8 cellular contexts compared by ENCODE assay signal in genomic region chr1:85307987-85308836, GRCh38. TPM values are rescaled to one million over a fixed set of nuclear protein-coding genes. Genes with fewer than 3 reads are reported as not detected.
A peak's percentile ranks its signal among the peaks of the same experiment; 100 is the strongest.
DNase-seq lines count a peak whose midpoint lies in the region; ATAC-seq, FAIRE-seq and TF ChIP-seq lines count a peak whose summit lies in the region.

No MANE protein-coding gene starts in this region.

- H3K27ac ChIP-seq in C4-2B (no peak overlapping the region), dorsolateral prefrontal cortex (no peak overlapping the region)

- WGBS in lower leg skin, 2 donors = 18 to 20% methylated on average over 27 of the region's 27 CpGs

- no peak for TF ChIP-seq POLR2A in lower leg skin (IDR thresholded peaks at IDR 0.05)

- ATAC-seq in HG03432 (IDR thresholded peaks at IDR 0.05; ENCODE audit: unreplicated experiment) = peak; percentile 94

- intact Hi-C loops in dorsolateral prefrontal cortex (cut with DNase I) = loop anchor here (5.0 kb wide), 2 partner anchors 384 to 399 kb away; partner anchors contain the start of gene ZNHIT6 (in 1 of the 2)
- intact Hi-C loops in lower leg skin (cut with DNase I; ENCODE audit: low total_unique reads) = loop anchor here (5.0 to 10.0 kb wide), 2 partner anchors 267 to 384 kb away; no protein-coding TSS in a partner anchor

- H3K4me3 ChIP-seq in dorsolateral prefrontal cortex (peak overlapping the region in 35 of 59 donors; percentile 2 to 51 (median 25)), lower leg skin (ENCODE audit: low read depth, poor library complexity, severe bottlenecking) (no peak overlapping the region)

- DNase-seq in GM19239 (ENCODE audit: insufficient read length, low spot score) (peak; percentile 35), NCI-H510A (lab: John Stamatoyannopoulos, UW) (peak; percentile 64), dorsolateral prefrontal cortex (peak; percentile 60 to 89 (median 83)), lower leg skin (ENCODE audit: low spot score in 2 of 2) (peak; percentile 78 to 98)
- DNase-seq in activated CD4-positive, alpha-beta T cell treated with anti-CD3 and anti-CD28 coated beads, Interleukin-2, amount 50 U/mL, for 24 hours (ENCODE audit: low read depth in 1 of 2, low spot score in 1 of 2) = peak; percentile 22 to 48
- DNase-seq in stimulated activated CD8-positive, alpha-beta memory T cell treated with anti-CD3 and anti-CD28 coated beads, Interleukin-12 subunit alpha, Interleukin-12 subunit beta, amount 100 ng/mL, for 1 hour (ENCODE audit: low read depth) = peak; percentile 39

- FAIRE-seq in GM19239 (lab: Jason Lieb, UNC) = peak; percentile 26

- TF ChIP-seq CTCF in C4-2B (conservative IDR thresholded peaks at IDR 0.05) (peak; percentile 98), dorsolateral prefrontal cortex (IDR thresholded peaks at IDR 0.05 in 54 of 56, conservative IDR thresholded peaks at IDR 0.05 in 2 of 56; ENCODE audit: low read depth in 1 of 56, partially characterized antibody in 56 of 56) (peak; percentile 75 to 99 (median 93)), lower leg skin (IDR thresholded peaks at IDR 0.05) (peak in 1 of 3 donors; percentile 87)

- peaks cover 0 to 4% (median 0%) of the 10 kb centered on the region in 45 donors for H3K27me3 ChIP-seq in dorsolateral prefrontal cortex

RNA-seq across cellular contexts. Expression of gene BCL10, which starts 31.8 kb away (rescaled TPM):
- total RNA-seq in dorsolateral prefrontal cortex (10 to 100 TPM in 103 of 120 experiments, 1 to 10 TPM in 17; 7.7 to 24.2 (median 12.6) TPM), lower leg skin (10 to 100 TPM; 17.8 to 34.4 (median 22.2) TPM)

RNA-seq across cellular contexts. Expression of gene C1orf52, which starts 48.8 kb away (rescaled TPM):
- total RNA-seq in dorsolateral prefrontal cortex (10 to 100 TPM; 28.8 to 59.4 (median 45.6) TPM), lower leg skin (10 to 100 TPM; 12.4 to 27.0 (median 20.5) TPM)

Comparison
In these comparisons a context has a peak if more than half of its experiments do, and no peak if none do; other contexts are left out.
1. DNase-seq: peak in every context shown above with its lines; median percentile 88 in lower leg skin; 83 in dorsolateral prefrontal cortex; 64 in NCI-H510A; 39 in stimulated activated CD8-positive, alpha-beta memory T cell treated with anti-CD3 and anti-CD28 coated beads, Interleukin-12 subunit alpha, Interleukin-12 subunit beta, amount 100 ng/mL, for 1 hour; 35 in GM19239; 35 in activated CD4-positive, alpha-beta T cell treated with anti-CD3 and anti-CD28 coated beads, Interleukin-2, amount 50 U/mL, for 24 hours.